In the genomic region with DNA sequence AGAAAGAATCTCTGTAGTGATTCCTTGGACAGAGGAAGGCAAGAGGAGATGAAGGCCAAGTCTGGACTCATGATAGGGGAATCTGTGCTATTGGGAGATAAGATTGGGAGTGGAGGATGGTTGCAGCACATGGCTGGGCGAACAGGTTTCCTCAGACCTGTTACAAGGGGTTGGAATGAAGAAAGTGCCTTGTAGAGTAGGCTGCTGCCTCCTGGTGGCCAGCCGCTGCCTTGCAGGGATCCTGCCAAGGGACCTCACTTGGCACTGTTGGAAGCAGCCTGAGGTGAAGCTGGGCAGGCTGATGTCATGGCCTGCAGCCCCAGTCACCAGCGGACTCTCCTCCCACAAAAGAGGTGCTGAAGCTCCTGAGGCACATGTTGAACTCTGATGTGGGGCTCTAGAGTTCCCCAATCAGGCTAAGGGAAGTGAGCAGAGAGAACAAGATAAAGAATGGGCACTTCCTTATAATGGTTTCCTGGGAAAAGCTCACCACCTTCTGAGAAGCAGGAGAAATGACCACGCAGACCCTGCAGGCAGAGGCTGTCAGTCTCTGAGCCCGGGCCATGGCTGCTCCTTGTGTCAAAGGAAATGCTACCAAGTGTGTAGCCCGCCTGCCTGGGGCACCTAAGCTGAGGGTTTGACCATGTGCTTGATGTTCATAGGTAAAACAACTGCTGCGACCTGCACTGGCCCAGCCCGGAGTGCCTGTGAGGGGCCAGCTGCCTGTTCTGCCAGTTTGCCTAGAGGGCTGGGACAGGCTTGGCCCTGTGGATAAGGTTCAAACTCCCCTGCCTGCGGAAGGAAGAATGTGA, we compare ENCODE assay signal across 8 cellular contexts. TPM values are rescaled to one million over a fixed set of nuclear protein-coding genes. Genes with fewer than 3 reads are reported as not detected.
DNase-seq lines count a peak whose midpoint lies in the region; ATAC-seq, FAIRE-seq and TF ChIP-seq lines count a peak whose summit lies in the region.

No MANE protein-coding gene starts in this region.

- ATAC-seq in HG02884 (IDR thresholded peaks at IDR 0.05; ENCODE audit: unreplicated experiment) = no peak

- no peaks in the 10 kb centered on the region for H3K27me3 ChIP-seq in esophagus muscularis mucosa

- H3K9me3 ChIP-seq in esophagus muscularis mucosa = no peaks in the 10 kb centered on the region

- intact Hi-C loops in esophagus muscularis mucosa (cut with DNase I) = loop anchor here (1.0 to 10.0 kb wide), 2 partner anchors 167 to 285 kb away; a partner anchor contains a TSS

- TF ChIP-seq CTCF in esophagus muscularis mucosa (IDR thresholded peaks at IDR 0.05) = peak; percentile 90 to 97 (median 95)

- H3K4me3 ChIP-seq in esophagus muscularis mucosa = no peak overlapping the region

- H3K36me3 ChIP-seq in esophagus muscularis mucosa = peaks cover 0 to 6% (median 2%) of the 10 kb centered on the region in 4 donors

- TF ChIP-seq POLR2A in esophagus muscularis mucosa (IDR thresholded peaks at IDR 0.05; ENCODE audit: low read depth) = no peak

- no peak overlapping the region for H3K27ac ChIP-seq in esophagus muscularis mucosa (replicated peaks in 1 of 4)

- WGBS in esophagus muscularis mucosa = 35% methylated on average over 6 of the region's 9 CpGs

- DNase-seq in DMS153 treated with DMSO at 0.1 percent for 48 hours (lab: John Stamatoyannopoulos, UW; ENCODE audit: unreplicated experiment) = peak; percentile 19
- peak; percentile 75 for DNase-seq in HTR-8/SVneo (ENCODE audit: insufficient read length, low spot score)
- DNase-seq in OCI-M2 (lab: John Stamatoyannopoulos, UW; ENCODE audit: unreplicated experiment) = peak; percentile 25
- peak; percentile 84 for DNase-seq in activated T-cell treated with anti-CD3 and anti-CD28 coated beads, Interleukin-2, amount 50 U/mL, for 1 hour
- DNase-seq in esophagus muscularis mucosa (ENCODE audit: extremely low spot score) = peak; percentile 94
- DNase-seq in myocyte (ENCODE audit: low read depth) = peak; percentile 79
- DNase-seq in stimulated activated CD8-positive, alpha-beta memory T cell treated with anti-CD3 and anti-CD28 coated beads, Interleukin-7, amount 100 ng/mL, for 24 hours (ENCODE audit: low read depth) = peak; percentile 70

- peak; percentile 94 for FAIRE-seq in HTR-8/SVneo (lab: Jason Lieb, UNC)

- no peak for TF ChIP-seq EP300 in esophagus muscularis mucosa (IDR thresholded peaks at IDR 0.05)

- H3K4me1 ChIP-seq in esophagus muscularis mucosa = peaks cover 43 to 69% (median 59%) of the 10 kb centered on the region in 4 donors

RNA-seq across cellular contexts. Expression of a gene that starts 1.6 kb away (rescaled TPM):
- total RNA-seq in esophagus muscularis mucosa = 10 to 100 TPM; 48.0 to 73.8 (median 65.4) TPM
- total RNA-seq in myocyte = 62.4 and 69.8 TPM in 2 replicates
- polyA plus RNA-seq in myocyte (2012) = 68.7 TPM

RNA-seq across cellular contexts. Expression of a gene that starts 37.4 kb away (rescaled TPM):
- total RNA-seq in esophagus muscularis mucosa = under 1 TPM in 3 of 4 donors, not detected in 1; 0.11 to 0.83 (median 0.52) TPM
- 0.11 and 0.31 TPM in 2 replicates for total RNA-seq in myocyte
- polyA plus RNA-seq in myocyte (2012) = 0.06 TPM

Comparison
In these comparisons a context has a peak if more than half of its experiments do, and no peak if none do; other contexts are left out.
1. DNase-seq: peak in every context shown above with its lines; median percentile 94 in esophagus muscularis mucosa; 84 in activated T-cell treated with anti-CD3 and anti-CD28 coated beads, Interleukin-2, amount 50 U/mL, for 1 hour; 79 in myocyte; 75 in HTR-8/SVneo; 70 in stimulated activated CD8-positive, alpha-beta memory T cell treated with anti-CD3 and anti-CD28 coated beads, Interleukin-7, amount 100 ng/mL, for 24 hours; 25 in OCI-M2; 19 in DMS153 treated with DMSO at 0.1 percent for 48 hours.